Comparison of ENCODE assay signal across 24 cellular contexts in the genomic region with DNA sequence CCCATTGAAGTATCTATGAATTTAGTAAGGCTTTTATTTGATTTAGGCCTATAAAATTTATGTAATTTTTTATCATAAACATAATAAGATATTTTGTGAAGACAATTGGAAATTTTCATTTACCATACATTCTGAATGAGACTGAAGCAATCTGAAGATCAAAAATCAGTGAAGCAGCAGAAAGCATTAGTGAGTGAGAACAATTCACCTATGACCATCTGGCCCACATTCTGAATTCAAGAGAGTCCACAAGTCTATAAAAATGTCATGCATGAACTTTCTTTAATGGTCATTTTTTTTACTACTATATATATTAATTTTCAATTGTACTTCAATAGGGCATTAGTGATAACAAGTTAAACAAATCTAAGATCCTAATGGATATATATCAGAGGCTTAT.
"Had no signal": no experiment of that assay in that cellular context is flagged by ENCODE, and none has a peak within 500 bp of the region (broad histone marks: within the 10 kb centered on the region; RNA-seq: fewer than 3 reads in every experiment).

No MANE protein-coding gene starts in this region.

- FAIRE-seq: small intestine had no signal

- ATAC-seq: natural killer cell; psoas muscle; right cardiac atrium; right lobe of liver; stimulated activated memory B cell treated with anti-CD40 and anti-IgM and Interleukin-4, amounts not matched to agents 10 μg/mL and 1 μg/mL and 100 μg/mL, for 72 hours; stimulated activated naive CD8-positive, alpha-beta T cell treated with anti-CD3 and anti-CD28 coated beads, Interleukin-15, amount 100 ng/mL, for 72 hours; stimulated activated naive CD8-positive, alpha-beta T cell treated with anti-CD3 and anti-CD28 coated beads, Interleukin-15, Interleukin-2, amounts not matched to agents 100 U/mL and 50 U/mL, for 24 hours; upper lobe of right lung had no signal

- DNase-seq: natural killer cell; occipital lobe; ovary; posterior cingulate gyrus; psoas muscle; right cardiac atrium; right lobe of liver; sigmoid colon; small intestine; stimulated activated CD4-positive, alpha-beta T cell treated with anti-CD3 and anti-CD28 coated beads, Interleukin-15, amount 100 ng/mL, for 24 hours; stimulated activated CD4-positive, alpha-beta T cell treated with anti-CD3 and anti-CD28 coated beads, Interleukin-2, amount 100 ng/mL, for 24 hours; stimulated activated CD4-positive, alpha-beta T cell treated with anti-CD3 and anti-CD28 coated beads, Interleukin-4, amount 100 ng/mL, for 1 hour; stimulated activated CD4-positive, alpha-beta T cell treated with anti-CD3 and anti-CD28 coated beads, Interleukin-4, amount 100 ng/mL, for 4 hours; stimulated activated CD8-positive, alpha-beta memory T cell treated with anti-CD3 and anti-CD28 coated beads, Interleukin-4, amount 100 ng/mL, for 48 hours; stimulated activated naive CD4-positive, alpha-beta T cell; stimulated activated naive CD8-positive, alpha-beta T cell treated with anti-CD3 and anti-CD28 coated beads, Interleukin-15, amount 100 ng/mL, for 72 hours; stimulated activated naive CD8-positive, alpha-beta T cell treated with anti-CD3 and anti-CD28 coated beads, Interleukin-15, Interleukin-2, amounts not matched to agents 100 U/mL and 50 U/mL, for 24 hours; substantia nigra; testis; tibial artery; transverse colon; upper lobe of right lung; uterus had no signal
